8 cellular contexts compared by ENCODE assay signal in genomic region chrX:48918303-48918643, GRCh38. TPM values are rescaled to one million over a fixed set of nuclear protein-coding genes. Genes with fewer than 3 reads are reported as not detected.
DNase-seq lines count a peak whose midpoint lies in the region; ATAC-seq, FAIRE-seq and TF ChIP-seq lines count a peak whose summit lies in the region.

No MANE protein-coding gene starts in this region.

- H4K20me1 ChIP-seq in DND-41 (ENCODE audit: insufficient read depth, low read length) (peaks cover 10% of the 10 kb centered on the region; the same call in 1 of the 2 replicates), OCI-LY3 (ENCODE audit: insufficient read depth, low read length) (peaks cover 50% of the 10 kb centered on the region)

- no peak for ATAC-seq in DND-41 (ENCODE audit: insufficient read depth, low read depth)
- ATAC-seq in GM19467 (IDR thresholded peaks at IDR 0.05; ENCODE audit: unreplicated experiment), result no peak

- no peak for TF ChIP-seq POLR2A in ovary (IDR thresholded peaks at IDR 0.05)
- TF ChIP-seq POLR2A in H54 (IDR thresholded peaks at IDR 0.05; ENCODE audit: low read depth, low read length), result no peak

- no peaks in the 10 kb centered on the region for H3K9me3 ChIP-seq in DND-41 (ENCODE audit: insufficient read depth, low read length, severe bottlenecking)
- no peaks in the 10 kb centered on the region for H3K9me3 ChIP-seq in OCI-LY3 (ENCODE audit: insufficient read depth, low read length)
- no peaks in the 10 kb centered on the region for H3K9me3 ChIP-seq in ovary

- TF ChIP-seq CTCF in DND-41 (IDR thresholded peaks at IDR 0.05; ENCODE audit: borderline replicate concordance, extremely low read depth, low read length, poor library complexity, severe bottlenecking), result no peak
- no peak for TF ChIP-seq CTCF in OCI-LY3 (IDR thresholded peaks at IDR 0.05; ENCODE audit: low read depth, low read length)
- no peak for TF ChIP-seq CTCF in endothelial cell (IDR thresholded peaks at IDR 0.05; ENCODE audit: unreplicated experiment)
- TF ChIP-seq CTCF in ovary (IDR thresholded peaks at IDR 0.05), result no peak

- DNase-seq in DND-41 (no peak), endothelial cell (ENCODE audit: low spot score) (no peak), ovary (no peak), NOMO-1 treated with DMSO at 0.1 percent for 48 hours (lab: John Stamatoyannopoulos, UW; ENCODE audit: unreplicated experiment) (no peak), H54 (ENCODE audit: insufficient read length, low spot score) (no peak), NCI-H510A treated with DMSO at 0.1 percent for 48 hours (lab: John Stamatoyannopoulos, UW) (no peak)

- no peak for TF ChIP-seq EP300 in ovary (IDR thresholded peaks at IDR 0.05)

- H3K9me3 Mint-ChIP-seq in endothelial cell (ENCODE audit: unreplicated experiment), result no peaks in the 10 kb centered on the region

- H3K4me3 ChIP-seq in DND-41 (ENCODE audit: low read depth in 1 of 2, low read length in 2 of 2), result peak overlapping the region; percentile 62 to 79; a peak in 3 of 4 replicates
- peak overlapping the region; percentile 100 for H3K4me3 ChIP-seq in OCI-LY3 (ENCODE audit: low read length)
- peak overlapping the region; percentile 64 for H3K4me3 ChIP-seq in ovary

- H3K27me3 ChIP-seq in DND-41 (ENCODE audit: insufficient read depth, low read length, poor library complexity), result no peaks in the 10 kb centered on the region
- H3K27me3 ChIP-seq in OCI-LY3 (ENCODE audit: low read depth, low read length), result no peaks in the 10 kb centered on the region
- H3K27me3 ChIP-seq in ovary, result no peaks in the 10 kb centered on the region

- H3K4me2 ChIP-seq in DND-41 (ENCODE audit: insufficient read depth, low read length) (peak overlapping the region; percentile 97), OCI-LY3 (ENCODE audit: low read length) (peak overlapping the region; percentile 94)

- H3K36me3 ChIP-seq in DND-41 (ENCODE audit: insufficient read depth, low read length) (peaks cover 23% of the 10 kb centered on the region), OCI-LY3 (replicated peaks; ENCODE audit: low read depth, low read length) (peaks cover 59% of the 10 kb centered on the region), ovary (no peaks in the 10 kb centered on the region)

- peak overlapping the region; percentile 55 for H2AFZ ChIP-seq in DND-41 (ENCODE audit: low read depth, low read length)
- no peak overlapping the region for H2AFZ ChIP-seq in OCI-LY3 (ENCODE audit: low read depth, low read length)

- 40 to 50% (median 45%) methylated on average over 23 of the region's 23 CpGs for WGBS in ovary, 3 donors

- H3K4me1 Mint-ChIP-seq in endothelial cell (ENCODE audit: unreplicated experiment), result peaks cover 15% of the 10 kb centered on the region

- H3K4me1 ChIP-seq in DND-41 (ENCODE audit: insufficient read depth, low read length) (peaks cover 34% of the 10 kb centered on the region), OCI-LY3 (ENCODE audit: low read length) (peaks cover 44% of the 10 kb centered on the region), ovary (ENCODE audit: insufficient read depth) (no peaks in the 10 kb centered on the region)

- H3K4me3 Mint-ChIP-seq in endothelial cell (ENCODE audit: unreplicated experiment), result peak overlapping the region; percentile 85

- H3K79me2 ChIP-seq in DND-41 (ENCODE audit: insufficient read depth, low read length) (peaks cover 12% of the 10 kb centered on the region), OCI-LY3 (ENCODE audit: low read length) (peaks cover 84% of the 10 kb centered on the region)

- H3K27ac ChIP-seq in DND-41 (ENCODE audit: low read length) (peak overlapping the region; percentile 81), OCI-LY3 (ENCODE audit: low read length) (peak overlapping the region; percentile 98), ovary (peak overlapping the region in 1 of 2 donors; percentile 83)

- peaks cover 12% of the 10 kb centered on the region for H3K27me3 Mint-ChIP-seq in endothelial cell (ENCODE audit: unreplicated experiment)

- no peak for FAIRE-seq in H54 (lab: Jason Lieb, UNC)

- H3K36me3 Mint-ChIP-seq in endothelial cell (ENCODE audit: low read depth, unreplicated experiment), result peaks cover 4% of the 10 kb centered on the region

- H3K9ac ChIP-seq in DND-41 (ENCODE audit: low read depth, low read length), result peak overlapping the region; percentile 77
- H3K9ac ChIP-seq in OCI-LY3 (ENCODE audit: low read length), result peak overlapping the region; percentile 99

- no peak overlapping the region for H3K27ac Mint-ChIP-seq in endothelial cell (ENCODE audit: unreplicated experiment)

- intact Hi-C loops in ovary (cut with DNase I), result no loop called here

RNA-seq across cellular contexts. Expression of gene PIM2, which starts 0.6 kb away (rescaled TPM):
- total RNA-seq in endothelial cell (ENCODE audit: unreplicated experiment) (7.0 TPM), ovary (10 to 100 TPM in 1 of 7 donors, 1 to 10 TPM in 6; 6.3 to 13.0 (median 8.8) TPM)
- 10 to 100 TPM in 1 of 2 donors, 1 to 10 TPM in 1; 8.9 to 22.9 TPM for polyA plus RNA-seq in ovary

RNA-seq across cellular contexts. Expression of gene SLC35A2, which starts 6.8 kb away (rescaled TPM):
- total RNA-seq in endothelial cell (ENCODE audit: unreplicated experiment), result 27.2 TPM
- total RNA-seq in ovary, result 10 to 100 TPM in 4 of 7 donors, 1 to 10 TPM in 3; 8.2 to 18.8 (median 12.5) TPM
- polyA plus RNA-seq in ovary, result 10 to 100 TPM; 10.3 to 14.3 TPM

RNA-seq across cellular contexts. Expression of gene PQBP1, which starts 20.5 kb away (rescaled TPM):
- total RNA-seq in endothelial cell (ENCODE audit: unreplicated experiment) (80.1 TPM), ovary (100 to 1,000 TPM in 5 of 7 donors, 10 to 100 TPM in 2; 85.8 to 149 (median 105) TPM)
- 100 to 1,000 TPM in 1 of 2 donors, 10 to 100 TPM in 1; 71.2 to 145 TPM for polyA plus RNA-seq in ovary

RNA-seq across cellular contexts. Expression of gene TIMM17B, which starts 20.7 kb away (rescaled TPM):
- 70.6 TPM for total RNA-seq in endothelial cell (ENCODE audit: unreplicated experiment)
- total RNA-seq in ovary, result 10 to 100 TPM; 28.1 to 43.9 (median 32.8) TPM
- 10 to 100 TPM in 1 of 2 donors, 1 to 10 TPM in 1; 7.2 to 37.2 TPM for polyA plus RNA-seq in ovary

RNA-seq across cellular contexts. Expression of gene OTUD5, which starts 39.1 kb away (rescaled TPM):
- 48.8 TPM for total RNA-seq in endothelial cell (ENCODE audit: unreplicated experiment)
- total RNA-seq in ovary, result 10 to 100 TPM; 25.8 to 57.8 (median 53.8) TPM
- polyA plus RNA-seq in ovary, result 10 to 100 TPM; 41.9 to 72.7 TPM
